In genomic region chr1:178232949-178233348, GRCh38 we compare ENCODE assay signal across 13 cellular contexts.
DNase-seq lines count a peak whose midpoint lies in the region; ATAC-seq, FAIRE-seq and TF ChIP-seq lines count a peak whose summit lies in the region.
"Had no signal": no experiment of that assay in that cellular context is flagged by ENCODE, and none has a peak within 500 bp of the region (broad histone marks: within the 10 kb centered on the region; RNA-seq: fewer than 3 reads in every experiment).

No MANE protein-coding gene starts in this region.

- H3K27ac ChIP-seq in keratinocyte (ENCODE audit: control insufficient read depth, insufficient read depth, low read length), result peak overlapping the region; percentile 8
- H3K27ac ChIP-seq in suprapubic skin, result no peak overlapping the region
- H3K27ac ChIP-seq: BLaER1, stomach had no signal

- H3K4me1 ChIP-seq in keratinocyte (ENCODE audit: control insufficient read depth, extremely low read depth, insufficient read depth, low read length), result peaks cover 22% of the 10 kb centered on the region
- H3K4me1 ChIP-seq in suprapubic skin, result no peaks in the 10 kb centered on the region
- H3K4me1 ChIP-seq: BLaER1, stomach had no signal

- H2AFZ ChIP-seq in keratinocyte (ENCODE audit: control insufficient read depth, low read length), result no peak overlapping the region

- ATAC-seq in HG03520 (IDR thresholded peaks at IDR 0.05; ENCODE audit: unreplicated experiment), result no peak

- H3K9me1 ChIP-seq in keratinocyte (ENCODE audit: control insufficient read depth, extremely low read depth, insufficient read depth, low read length), result no peaks in the 10 kb centered on the region

- H3K79me2 ChIP-seq in keratinocyte (ENCODE audit: control insufficient read depth, insufficient read depth, low read length), result peaks cover 66% of the 10 kb centered on the region

- FAIRE-seq in D721Med (lab: Jason Lieb, UNC), result peak; percentile 69
- FAIRE-seq in bronchial epithelial cell (lab: Jason Lieb, UNC), result no peak
- peak; percentile 84 for FAIRE-seq in keratinocyte (lab: Jason Lieb, UNC)

- dilution Hi-C loops in keratinocyte (cut with MboI; ENCODE audit: extremely low pct_ligation_motif_present, low sequenced_read_pairs), result no loop called here

- DNase-seq in D721Med (ENCODE audit: insufficient read length, low spot score) (no peak), LHCN-M2 (ENCODE audit: low read depth) (peak; percentile 79), bronchial epithelial cell (ENCODE audit: low read depth) (peak; percentile 38), keratinocyte (ENCODE audit: low read depth, low spot score) (peak; percentile 19), suprapubic skin (ENCODE audit: low spot score in 2 of 2) (no peak)
- DNase-seq in activated CD8-positive, alpha-beta memory T cell treated with anti-CD3 and anti-CD28 coated beads, Interleukin-2, amount 50 U/mL, for 48 hours, result no peak
- no peak for DNase-seq in activated effector memory CD4-positive, alpha-beta T cell treated with Interleukin-2 at 50 U/mL for 16 hours
- DNase-seq: anterior cingulate cortex, NCI-H2029 treated with DMSO at 0.1 percent for 48 hours, NCI-H526, stomach had no signal

- no peaks in the 10 kb centered on the region for H3K9me3 ChIP-seq in keratinocyte (ENCODE audit: control insufficient read depth, low read depth, low read length)
- no peaks in the 10 kb centered on the region for H3K9me3 ChIP-seq in suprapubic skin
- H3K9me3 ChIP-seq: BLaER1, stomach had no signal

- H3K9ac ChIP-seq in keratinocyte (ENCODE audit: control insufficient read depth, extremely low read depth, insufficient read depth, low read length), result no peak overlapping the region
- H3K9ac ChIP-seq: BLaER1 had no signal

- no peak for TF ChIP-seq EP300 in suprapubic skin (IDR thresholded peaks at IDR 0.05)

- no peak overlapping the region for H3K4me3 ChIP-seq in bronchial epithelial cell (ENCODE audit: low read depth, low read length)
- peak overlapping the region in 1 of 3 experiments; percentile 24 for H3K4me3 ChIP-seq in keratinocyte (ENCODE audit: control insufficient read depth in 2 of 3, extremely low read depth in 1 of 3, insufficient read depth in 2 of 3, low read depth in 1 of 3, low read length in 3 of 3)
- H3K4me3 ChIP-seq in suprapubic skin, result no peak overlapping the region
- H3K4me3 ChIP-seq: BLaER1, stomach had no signal

- WGBS in suprapubic skin, result 89% methylated on average over 3 of the region's 3 CpGs

- no peaks in the 10 kb centered on the region for H3K36me3 ChIP-seq in bronchial epithelial cell (ENCODE audit: control insufficient read depth, insufficient read depth, low read length)
- peaks cover 2 to 4% of the 10 kb centered on the region in 2 experiments for H3K36me3 ChIP-seq in keratinocyte (ENCODE audit: control insufficient read depth in 2 of 2, extremely low read depth in 1 of 2, insufficient read depth in 2 of 2, low read length in 2 of 2)
- H3K36me3 ChIP-seq in suprapubic skin, result no peaks in the 10 kb centered on the region
- H3K36me3 ChIP-seq: BLaER1, stomach had no signal

- no peak for TF ChIP-seq POLR2A in suprapubic skin (IDR thresholded peaks at IDR 0.05)

- TF ChIP-seq CTCF in D721Med (IDR thresholded peaks at IDR 0.05; ENCODE audit: insufficient read depth, missing control alignments), result no peak
- TF ChIP-seq CTCF in bronchial epithelial cell (IDR thresholded peaks at IDR 0.05; ENCODE audit: insufficient read depth, low read length, severe bottlenecking), result no peak
- TF ChIP-seq CTCF in keratinocyte (optimal IDR thresholded peaks at IDR 0.05 in 1 of 3, IDR thresholded peaks at IDR 0.05 in 1 of 3, conservative IDR thresholded peaks at IDR 0.05 in 1 of 3; ENCODE audit: extremely low read depth in 1 of 3, insufficient read depth in 2 of 3, low read length in 3 of 3), result no peak
- no peak for TF ChIP-seq CTCF in suprapubic skin (IDR thresholded peaks at IDR 0.05)

- no peaks in the 10 kb centered on the region for H4K20me1 ChIP-seq in keratinocyte (ENCODE audit: control insufficient read depth, extremely low read depth, insufficient read depth, low read length)
- H4K20me1 ChIP-seq: BLaER1 had no signal

- H3K4me2 ChIP-seq in keratinocyte (ENCODE audit: control insufficient read depth, extremely low read depth, insufficient read depth, low read depth, low read length), result peak overlapping the region; percentile 36
- H3K4me2 ChIP-seq: BLaER1 had no signal

- H3K27me3 ChIP-seq in bronchial epithelial cell (ENCODE audit: control insufficient read depth, insufficient read depth, low read length), result no peaks in the 10 kb centered on the region
- no peaks in the 10 kb centered on the region for H3K27me3 ChIP-seq in keratinocyte (ENCODE audit: control insufficient read depth, extremely low read depth, insufficient read depth, low read length)
- no peaks in the 10 kb centered on the region for H3K27me3 ChIP-seq in suprapubic skin
- H3K27me3 ChIP-seq: BLaER1, stomach had no signal

Comparison
In these comparisons a context has a peak if more than half of its experiments do, and no peak if none do; other contexts are left out.
1. DNase-seq: peak in LHCN-M2 (single experiment), bronchial epithelial cell (single experiment) and keratinocyte (single experiment); none in D721Med (single experiment), activated CD8-positive, alpha-beta memory T cell treated with anti-CD3 and anti-CD28 coated beads, Interleukin-2, amount 50 U/mL, for 48 hours (single experiment), activated effector memory CD4-positive, alpha-beta T cell treated with Interleukin-2 at 50 U/mL for 16 hours (single experiment) and suprapubic skin (0 of 2).